ENCODE assay signal across 18 cellular contexts in the genomic region with DNA sequence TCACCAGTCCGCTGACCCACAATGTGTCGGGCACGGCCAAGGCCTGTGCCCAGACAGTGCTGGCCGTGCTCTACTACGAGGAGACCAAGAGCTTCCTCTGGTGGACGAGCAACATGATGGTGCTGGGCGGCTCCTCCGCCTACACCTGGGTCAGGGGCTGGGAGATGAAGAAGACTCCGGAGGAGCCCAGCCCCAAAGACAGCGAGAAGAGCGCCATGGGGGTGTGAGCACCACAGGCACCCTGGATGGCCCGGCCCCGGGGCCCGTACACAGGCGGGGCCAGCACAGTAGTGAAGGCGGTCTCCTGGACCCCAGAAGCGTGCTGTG. TPM values are rescaled to one million over a fixed set of nuclear protein-coding genes. Genes with fewer than 3 reads are reported as not detected.
DNase-seq lines count a peak whose midpoint lies in the region; TF ChIP-seq lines count a peak whose summit lies in the region.
"Had no signal": no experiment of that assay in that cellular context is flagged by ENCODE, and none has a peak within 500 bp of the region (broad histone marks: within the 10 kb centered on the region; RNA-seq: fewer than 3 reads in every experiment).

No MANE protein-coding gene starts in this region.

- H3K9me3 ChIP-seq in mammary epithelial cell (replicated peaks; ENCODE audit: insufficient read depth, low read length) (no peaks in the 10 kb centered on the region), breast epithelium (no peaks in the 10 kb centered on the region), sigmoid colon (no peaks in the 10 kb centered on the region)
- H3K9me3 ChIP-seq: A549, Caco-2 had no signal

- DNase-seq in mammary epithelial cell (no peak), breast epithelium (ENCODE audit: low spot score in 2 of 2) (no peak), iPS-NIHi7 (ENCODE audit: extremely low spot score) (peak; percentile 5), sigmoid colon (peak; percentile 40), GM13977 (ENCODE audit: low spot score) (no peak), ureter (ENCODE audit: low spot score) (no peak)
- no peak for DNase-seq in stimulated activated CD4-positive, alpha-beta T cell treated with anti-CD3 and anti-CD28 coated beads, Interleukin-2, amount 100 ng/mL, for 48 hours
- DNase-seq: AML-193; C1 segment of cervical spinal cord; Caco-2; CD4-positive, CD25-positive, alpha-beta regulatory T cell; CD8-positive, alpha-beta memory T cell; GOT3; H7; HFFc6 had no signal

- no peak for TF ChIP-seq POLR2A in breast epithelium (IDR thresholded peaks at IDR 0.05)
- no peak for TF ChIP-seq POLR2A in sigmoid colon (IDR thresholded peaks at IDR 0.05)

- H3K4me3 ChIP-seq in mammary epithelial cell (replicated peaks in 1 of 3; ENCODE audit: insufficient read depth in 1 of 3, low read depth in 2 of 3, low read length in 3 of 3) (no peak overlapping the region), breast epithelium (no peak overlapping the region), sigmoid colon (no peak overlapping the region)
- H3K4me3 ChIP-seq: A549 had no signal

- peaks cover 43% of the 10 kb centered on the region for H3K79me2 ChIP-seq in mammary epithelial cell (ENCODE audit: insufficient read depth, low read length)

- intact Hi-C loops in mammary epithelial cell (cut with micrococcal nuclease) (no loop called here), breast epithelium (cut with DNase I; ENCODE audit: low total_unique reads) (no loop called here), sigmoid colon (cut with DNase I) (no loop called here)

- TF ChIP-seq EP300 in sigmoid colon (IDR thresholded peaks at IDR 0.05), result no peak

- no peak overlapping the region for H2AFZ ChIP-seq in mammary epithelial cell (ENCODE audit: low read depth, low read length)

- no peaks in the 10 kb centered on the region for H4K20me1 ChIP-seq in mammary epithelial cell (ENCODE audit: insufficient read depth, low read length)

- H3K9ac ChIP-seq in mammary epithelial cell (ENCODE audit: insufficient read depth, low read length), result no peak overlapping the region

- in situ Hi-C loops in mammary epithelial cell (cut with MboI; ENCODE audit: low sequenced_read_pairs in 2 of 2) (no loop called here), GM13977 (cut with MboI; ENCODE audit: low pct_unique_long_range_greater_than_20kb, low sequenced_read_pairs, unreplicated experiment) (no loop called here)

- BruUV-seq in mammary epithelial cell (replicated peaks; lab: Mats Ljungman, UMichigan), result TSS peak; percentile 4

- no peak overlapping the region for H3K27ac ChIP-seq in mammary epithelial cell (ENCODE audit: insufficient read depth, low read depth, low read length)
- no peak overlapping the region for H3K27ac ChIP-seq in breast epithelium
- no peak overlapping the region for H3K27ac ChIP-seq in sigmoid colon
- H3K27ac ChIP-seq: 22Rv1, A549, HL-60 had no signal

- 93% methylated on average over 15 of the region's 17 CpGs for WGBS in mammary epithelial cell (ENCODE audit: low coverage, missing lambda C conversion rate)
- WGBS in sigmoid colon, 2 donors, result 94 to 98% methylated on average over 17 of the region's 17 CpGs

- H3K36me3 ChIP-seq in mammary epithelial cell (ENCODE audit: insufficient read depth, low read length) (peaks cover 6% of the 10 kb centered on the region), breast epithelium (peaks cover 8% of the 10 kb centered on the region), sigmoid colon (peaks cover 5 to 21% (median 14%) of the 10 kb centered on the region in 4 donors)

- CTCF ChIA-PET in mammary epithelial cell (lab: Charles Lee; ENCODE audit: low non-redundant PET), result no interaction called here

- TF ChIP-seq CTCF in mammary epithelial cell (conservative IDR thresholded peaks at IDR 0.05 in 1 of 2, IDR thresholded peaks at IDR 0.05 in 1 of 2; ENCODE audit: extremely low read depth in 1 of 2, insufficient read depth in 1 of 2, low read depth in 1 of 2, low read length in 2 of 2) (no peak), breast epithelium (IDR thresholded peaks at IDR 0.05) (no peak), sigmoid colon (IDR thresholded peaks at IDR 0.05) (no peak), GM13977 (IDR thresholded peaks at IDR 0.05; ENCODE audit: extremely low read depth, insufficient read depth, missing control alignments) (no peak)

- H3K4me1 ChIP-seq in mammary epithelial cell (ENCODE audit: insufficient read depth, low read length), result peaks cover 9% of the 10 kb centered on the region
- H3K4me1 ChIP-seq in breast epithelium, result peaks cover 10 to 20% of the 10 kb centered on the region in 2 donors
- peaks cover 0 to 30% (median 24%) of the 10 kb centered on the region in 4 donors for H3K4me1 ChIP-seq in sigmoid colon

- H3K4me2 ChIP-seq in mammary epithelial cell (ENCODE audit: insufficient read depth, low read depth, low read length), result no peak overlapping the region
- H3K4me2 ChIP-seq: A549 had no signal

- dilution Hi-C loops in mammary epithelial cell (cut with HindIII; ENCODE audit: low sequenced_read_pairs), result no loop called here

- H3K27me3 ChIP-seq in mammary epithelial cell (ENCODE audit: insufficient read depth, low read length) (no peaks in the 10 kb centered on the region), breast epithelium (no peaks in the 10 kb centered on the region), sigmoid colon (no peaks in the 10 kb centered on the region)

RNA-seq across cellular contexts. Expression of a gene that starts 6.1 kb away (rescaled TPM):
- total RNA-seq in mammary epithelial cell (10 to 100 TPM; 11.2 to 18.0 TPM), breast epithelium (10 to 100 TPM; 18.1 to 49.1 (median 28.2) TPM), sigmoid colon (1 to 10 TPM; 5.3 to 8.6 (median 7.2) TPM), ureter (30.4 TPM)
- polyA plus RNA-seq in mammary epithelial cell (10.5 TPM), sigmoid colon (10 to 100 TPM; 11.6 to 38.9 (median 20.4) TPM)
- 11.1 TPM for polyA minus RNA-seq in mammary epithelial cell

RNA-seq across cellular contexts. Expression of a gene that starts 36.2 kb away (rescaled TPM):
- 10 to 100 TPM; 13.2 to 14.0 TPM for total RNA-seq in mammary epithelial cell
- polyA plus RNA-seq in mammary epithelial cell, result 5.2 TPM
- polyA minus RNA-seq in mammary epithelial cell, result 19.6 TPM
- 10 to 100 TPM; 44.2 to 54.1 (median 44.3) TPM for total RNA-seq in breast epithelium
- total RNA-seq in sigmoid colon, result 10 to 100 TPM; 27.5 to 49.3 (median 38.9) TPM
- polyA plus RNA-seq in sigmoid colon, result 10 to 100 TPM in 2 of 3 donors, 1 to 10 TPM in 1; 5.3 to 14.9 (median 13.2) TPM
- total RNA-seq in ureter, result 49.9 TPM

Comparison
In these comparisons a context has a peak if more than half of its experiments do, and no peak if none do; other contexts are left out.
1. DNase-seq: peak in iPS-NIHi7 (single experiment) and sigmoid colon (single experiment); none in mammary epithelial cell (single experiment), breast epithelium (0 of 2), GM13977 (single experiment), stimulated activated CD4-positive, alpha-beta T cell treated with anti-CD3 and anti-CD28 coated beads, Interleukin-2, amount 100 ng/mL, for 48 hours (0 of 2) and ureter (single experiment).